ENCODE assay signal across 28 cellular contexts in genomic region chr3:45095916-45096526, GRCh38. TPM values are rescaled to one million over a fixed set of nuclear protein-coding genes. Genes with fewer than 3 reads are reported as not detected.
A peak's percentile ranks its signal among the peaks of the same experiment; 100 is the strongest.
DNase-seq lines count a peak whose midpoint lies in the region; TF ChIP-seq lines count a peak whose summit lies in the region.
"Had no signal": no experiment of that assay in that cellular context is flagged by ENCODE, and none has a peak within 500 bp of the region (broad histone marks: within the 10 kb centered on the region; RNA-seq: fewer than 3 reads in every experiment).

No MANE protein-coding gene starts in this region.

- no peaks in the 10 kb centered on the region for H3K27me3 Mint-ChIP-seq in mesothelial cell of epicardium (ENCODE audit: low read depth)
- H3K27me3 Mint-ChIP-seq: progenitor cell of endocrine pancreas had no signal

- no peaks in the 10 kb centered on the region for H3K4me1 ChIP-seq in Karpas-422 (ENCODE audit: low read length)
- H3K4me1 ChIP-seq: breast epithelium, gastrocnemius medialis, tibial nerve had no signal

- TF ChIP-seq CTCF in cardiac fibroblast (IDR thresholded peaks at IDR 0.05; ENCODE audit: low read depth, low read length) (no peak), mesothelial cell of epicardium (IDR thresholded peaks at IDR 0.05; ENCODE audit: unreplicated experiment) (no peak)

- no peaks in the 10 kb centered on the region for H3K79me2 ChIP-seq in Karpas-422 (ENCODE audit: low read length)

- peaks cover 31% of the 10 kb centered on the region for H3K4me1 Mint-ChIP-seq in mesothelial cell of epicardium

- H3K4me3 ChIP-seq in cardiac fibroblast (replicated peaks in 1 of 2; ENCODE audit: low read depth in 2 of 2, low read length in 2 of 2): no peak overlapping the region
- no peak overlapping the region for H3K4me3 ChIP-seq in Karpas-422 (ENCODE audit: low read length)
- H3K4me3 ChIP-seq: breast epithelium, colonic mucosa, gastrocnemius medialis, left lung, stomach, tibial nerve had no signal

- peak; percentile 54 for DNase-seq in EH (ENCODE audit: low read depth)
- DNase-seq in M059J (ENCODE audit: low read depth): peak; percentile 57
- DNase-seq in cardiac fibroblast (ENCODE audit: low read depth in 2 of 2): peak; percentile 39 to 62
- no peak for DNase-seq in mesothelial cell of epicardium (ENCODE audit: low spot score in 2 of 2, unreplicated experiment in 2 of 2)
- no peak for DNase-seq in NCI-H2029 treated with DMSO at 0.1 percent for 48 hours (lab: John Stamatoyannopoulos, UW)
- DNase-seq in UCSD-AML1 (lab: John Stamatoyannopoulos, UW; ENCODE audit: unreplicated experiment): no peak
- DNase-seq in Karpas-422: no peak
- DNase-seq: activated CD4-positive, alpha-beta T cell treated with anti-CD3 and anti-CD28 coated beads, Interleukin-2, amount 10 ng/mL, durations not matched to agents 7 days and 5 days; activated T-cell treated with anti-CD3 and anti-CD28 coated beads, Interleukin-2, amount 50 U/mL, for 48 hours; C1 segment of cervical spinal cord; colonic mucosa; COR-L47; effector memory CD8-positive, alpha-beta T cell; gastrocnemius medialis; HCEC 1CT; left lung; midbrain; naive thymus-derived CD4-positive, alpha-beta T cell; NCI-H1436 treated with DMSO at 0.1 percent for 48 hours; NCI-H2107; NCI-H446; NCI-H82; stomach had no signal

- no peak overlapping the region for H3K4me2 ChIP-seq in Karpas-422 (ENCODE audit: low read depth, low read length, poor library complexity, severe bottlenecking)

- no peak overlapping the region for H3K27ac ChIP-seq in Karpas-422 (ENCODE audit: low read length)
- H3K27ac ChIP-seq: breast epithelium, colonic mucosa, gastrocnemius medialis, left lung, stomach, tibial nerve, VCaP had no signal

- no peaks in the 10 kb centered on the region for H3K9me2 ChIP-seq in Karpas-422 (replicated peaks; ENCODE audit: insufficient read depth, low read length)

- H3K4me3 Mint-ChIP-seq in mesothelial cell of epicardium: no peak overlapping the region
- H3K4me3 Mint-ChIP-seq: activated CD4-positive, alpha-beta T cell treated with anti-CD3 and anti-CD28 coated beads, Interleukin-2, amount 10 ng/mL, durations not matched to agents 7 days and 5 days; effector memory CD8-positive, alpha-beta T cell had no signal

- no peaks in the 10 kb centered on the region for H3K36me3 ChIP-seq in Karpas-422 (ENCODE audit: insufficient read depth, low read length)
- H3K36me3 ChIP-seq: breast epithelium, gastrocnemius medialis, tibial nerve had no signal

- no peaks in the 10 kb centered on the region for H3K27me3 ChIP-seq in Karpas-422 (ENCODE audit: low read length)
- H3K27me3 ChIP-seq: breast epithelium, colonic mucosa, gastrocnemius medialis, left lung, stomach, tibial nerve had no signal

- no peaks in the 10 kb centered on the region for H3K36me3 Mint-ChIP-seq in mesothelial cell of epicardium

- H3K9me3 Mint-ChIP-seq in mesothelial cell of epicardium: no peaks in the 10 kb centered on the region
- H3K9me3 Mint-ChIP-seq: effector memory CD8-positive, alpha-beta T cell; naive thymus-derived CD4-positive, alpha-beta T cell; T-helper 2 cell treated with Interferon-gamma antibody and Interleukin-4, amounts not matched to agents 5 μg/mL and 100 μg/mL, for 36 hours had no signal

- no peak overlapping the region for H3K9ac ChIP-seq in Karpas-422 (ENCODE audit: low read length)

- no peaks in the 10 kb centered on the region for H3K9me3 ChIP-seq in Karpas-422 (ENCODE audit: low read length)
- H3K9me3 ChIP-seq: breast epithelium, colonic mucosa, gastrocnemius medialis, stomach, tibial nerve had no signal

- peak overlapping the region; percentile 69 for H3K27ac Mint-ChIP-seq in mesothelial cell of epicardium
- H3K27ac Mint-ChIP-seq: activated CD4-positive, alpha-beta T cell treated with anti-CD3 and anti-CD28 coated beads, Interleukin-2, amount 10 ng/mL, durations not matched to agents 7 days and 5 days; effector memory CD8-positive, alpha-beta T cell; progenitor cell of endocrine pancreas; T-helper 2 cell treated with Interferon-gamma antibody and Interleukin-4, amounts not matched to agents 5 μg/mL and 100 μg/mL, for 36 hours had no signal

- no peak overlapping the region for H2AFZ ChIP-seq in Karpas-422 (ENCODE audit: low read length)

- H4K20me1 ChIP-seq in Karpas-422 (ENCODE audit: insufficient read depth, low read depth, low read length): no peaks in the 10 kb centered on the region

RNA-seq across cellular contexts. Expression of gene CDCP1, which starts 50.2 kb away (rescaled TPM):
- 23.7 and 33.5 TPM in 2 replicates for total RNA-seq in M059J (2014; rRNA removed; shearing (Covaris generic))
- 1.3 to 1.4 TPM (median 1.3 TPM) in 3 replicates for total RNA-seq in mesothelial cell of epicardium
- not detected in 2 replicates for total RNA-seq in Karpas-422 (2014; rRNA removed; shearing (Covaris generic); ENCODE audit: low replicate concordance)

Comparison
In these comparisons a context has a peak if more than half of its experiments do, and no peak if none do; other contexts are left out.
1. DNase-seq: peak in EH (single experiment), M059J (single experiment) and cardiac fibroblast (2 of 2); none in mesothelial cell of epicardium (0 of 2), NCI-H2029 treated with DMSO at 0.1 percent for 48 hours (single experiment), UCSD-AML1 (single experiment) and Karpas-422 (single experiment).
2. RNA of gene CDCP1, which starts 50.2 kb away (total RNA-seq): 23.7 to 33.5 TPM in M059J; 1.3 to 1.4 TPM in mesothelial cell of epicardium and not detected in Karpas-422; every median in the first group is over 10 times any median in the second.